15 cellular contexts compared by ENCODE assay signal in the genomic region with DNA sequence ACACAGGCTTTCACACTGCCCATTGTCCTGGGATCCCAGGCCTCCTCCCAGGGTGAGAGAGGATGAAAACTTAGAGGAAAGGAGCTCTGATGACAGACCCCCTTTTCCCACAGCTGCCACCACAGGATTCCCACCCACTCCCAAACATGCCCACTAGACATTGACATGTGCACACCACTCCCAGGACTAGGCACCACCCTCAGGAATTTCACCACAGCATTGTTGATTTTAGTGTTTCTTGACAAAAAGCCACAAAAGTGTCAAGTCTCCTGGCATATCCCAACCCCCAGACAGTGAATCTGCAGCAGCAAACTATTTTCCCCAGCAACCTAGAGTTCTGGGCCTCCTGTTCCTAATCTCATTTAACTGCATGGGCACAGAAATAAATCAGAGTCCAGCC. TPM values are rescaled to one million over a fixed set of nuclear protein-coding genes. Genes with fewer than 3 reads are reported as not detected.
DNase-seq lines count a peak whose midpoint lies in the region; FAIRE-seq and TF ChIP-seq lines count a peak whose summit lies in the region.
"Had no signal": no experiment of that assay in that cellular context is flagged by ENCODE, and none has a peak within 500 bp of the region (broad histone marks: within the 10 kb centered on the region; RNA-seq: fewer than 3 reads in every experiment).

No MANE protein-coding gene starts in this region.

- FAIRE-seq in frontal cortex (lab: Jason Lieb, UNC), result no peak
- FAIRE-seq: colon had no signal

- H3K27me3 ChIP-seq in endodermal cell (ENCODE audit: control insufficient read depth, insufficient read depth, low read length, poor library complexity, severe bottlenecking), result no peaks in the 10 kb centered on the region

- H3K4me3 ChIP-seq in AG09309 (ENCODE audit: control insufficient read depth, low read depth, low read length) (no peak overlapping the region), endodermal cell (ENCODE audit: low read length) (no peak overlapping the region)

- H3K27me3 Mint-ChIP-seq in endodermal cell (ENCODE audit: insufficient read depth), result no peaks in the 10 kb centered on the region
- H3K27me3 Mint-ChIP-seq in neural crest cell (ENCODE audit: low read depth), result no peaks in the 10 kb centered on the region

- H3K36me3 Mint-ChIP-seq in endodermal cell (ENCODE audit: low read depth) (peaks cover 58% of the 10 kb centered on the region), neural crest cell (ENCODE audit: low read depth) (peaks cover 34% of the 10 kb centered on the region)

- H3K36me3 ChIP-seq in endodermal cell (ENCODE audit: control insufficient read depth, insufficient read depth, low read length), result peaks cover 85% of the 10 kb centered on the region

- H3K4me3 Mint-ChIP-seq in endodermal cell (no peak overlapping the region), neural crest cell (no peak overlapping the region)
- H3K4me3 Mint-ChIP-seq: T-helper 1 cell treated with Interleukin-12 subunit alpha and Interleukin-12 subunit beta and Interleukin-4 antibody, amounts not matched to agents 30 μg/mL and 1 μg/mL, for 36 hours had no signal

- H3K27ac ChIP-seq in endodermal cell (ENCODE audit: low read depth, low read length), result peak overlapping the region; percentile 49

- peaks cover 2% of the 10 kb centered on the region for H3K4me1 ChIP-seq in endodermal cell (ENCODE audit: control insufficient read depth, insufficient read depth, low read length)

- peaks cover 4% of the 10 kb centered on the region for H3K9me3 ChIP-seq in endodermal cell (ENCODE audit: control insufficient read depth, low read length)

- TF ChIP-seq CTCF in AG09309 (IDR thresholded peaks at IDR 0.05; ENCODE audit: control insufficient read depth, insufficient read depth, low read depth, low read length, missing control alignments) (no peak), endodermal cell (conservative IDR thresholded peaks at IDR 0.05) (no peak), neural crest cell (conservative IDR thresholded peaks at IDR 0.05) (no peak)

- DNase-seq in AG09309 (ENCODE audit: low read depth) (peak; percentile 5), HK-2 (ENCODE audit: unreplicated experiment) (peak; percentile 8), endodermal cell (no peak), neural crest cell (ENCODE audit: low read depth, low spot score) (no peak), T1000 (lab: John Stamatoyannopoulos, UW) (no peak), frontal cortex (ENCODE audit: low spot score in 2 of 2) (no peak), hippocampal formation (lab: John Stamatoyannopoulos, UW) (no peak)
- no peak for DNase-seq in activated CD4-positive, CD25-positive, alpha-beta regulatory T cell treated with anti-CD3 and anti-CD28 coated beads, Interleukin-2, amount 50 U/mL, for 72 hours
- DNase-seq: activated CD4-positive, alpha-beta T cell treated with anti-CD3 and anti-CD28 coated beads for 48 hours; DMS153; NCI-H2081 treated with DMSO at 0.1 percent for 48 hours; NCI-H748 treated with DMSO at 0.1 percent for 48 hours; nucleus accumbens had no signal

- H3K27ac Mint-ChIP-seq in endodermal cell, result peak overlapping the region; percentile 88
- H3K27ac Mint-ChIP-seq in neural crest cell (ENCODE audit: unreplicated experiment), result peak overlapping the region; percentile 25
- H3K27ac Mint-ChIP-seq: T-helper 1 cell treated with Interleukin-12 subunit alpha and Interleukin-12 subunit beta and Interleukin-4 antibody, amounts not matched to agents 30 μg/mL and 1 μg/mL, for 36 hours had no signal

- peaks cover 3% of the 10 kb centered on the region for H3K9me3 Mint-ChIP-seq in endodermal cell
- no peaks in the 10 kb centered on the region for H3K9me3 Mint-ChIP-seq in neural crest cell

- peaks cover 22% of the 10 kb centered on the region for H3K4me1 Mint-ChIP-seq in endodermal cell
- peaks cover 17% of the 10 kb centered on the region for H3K4me1 Mint-ChIP-seq in neural crest cell

- no peak overlapping the region for H3K9ac ChIP-seq in endodermal cell (ENCODE audit: extremely low read depth, low read length, poor library complexity, severe bottlenecking)

RNA-seq across cellular contexts. Expression of a gene that starts 10.1 kb away (rescaled TPM):
- total RNA-seq in endodermal cell (10 to 100 TPM; 50.0 to 63.8 TPM), neural crest cell (58.9 and 59.2 TPM in 2 replicates), frontal cortex (56.3 TPM)
- polyA plus RNA-seq in endodermal cell (2013, experiment 1 of 2), result 31.6 TPM
- polyA plus RNA-seq in endodermal cell (2013, experiment 2 of 2), result 37.1 TPM

RNA-seq across cellular contexts. Expression of a gene that starts 49.7 kb away (rescaled TPM):
- total RNA-seq in endodermal cell, result 10 to 100 TPM; 34.6 to 39.0 TPM
- 18.1 TPM for polyA plus RNA-seq in endodermal cell (2013, experiment 1 of 2)
- 20.1 TPM for polyA plus RNA-seq in endodermal cell (2013, experiment 2 of 2)
- 29.0 and 30.4 TPM in 2 replicates for total RNA-seq in neural crest cell
- 25.7 TPM for total RNA-seq in frontal cortex

Comparison
In these comparisons a context has a peak if more than half of its experiments do, and no peak if none do; other contexts are left out.
1. DNase-seq: peak in AG09309 (single experiment) and HK-2 (single experiment); none in endodermal cell (single experiment), neural crest cell (single experiment), T1000 (single experiment), frontal cortex (0 of 2), activated CD4-positive, CD25-positive, alpha-beta regulatory T cell treated with anti-CD3 and anti-CD28 coated beads, Interleukin-2, amount 50 U/mL, for 72 hours (single experiment) and hippocampal formation (0 of 2).